22 cellular contexts compared by ENCODE assay signal in genomic region chr16:58665200-58665599, GRCh38.
"Had no signal": no experiment of that assay in that cellular context is flagged by ENCODE, and none has a peak within 500 bp of the region (broad histone marks: within the 10 kb centered on the region; RNA-seq: fewer than 3 reads in every experiment).

No MANE protein-coding gene starts in this region.

- H3K4me3 Mint-ChIP-seq: activated CD4-positive, alpha-beta memory T cell treated with anti-CD3 and anti-CD28 coated beads, Interleukin-2, amount 10 ng/mL, durations not matched to agents 7 days and 5 days; activated CD4-positive, alpha-beta T cell treated with anti-CD3 and anti-CD28 coated beads for 36 hours; activated naive CD8-positive, alpha-beta T cell treated with anti-CD3 and anti-CD28 coated beads, Interleukin-2, amount 10 ng/mL, durations not matched to agents 7 days and 5 days; T-cell had no signal

- H3K36me3 ChIP-seq: SJSA1 had no signal

- H3K27ac Mint-ChIP-seq: activated CD4-positive, alpha-beta memory T cell treated with anti-CD3 and anti-CD28 coated beads, Interleukin-2, amount 10 ng/mL, durations not matched to agents 7 days and 5 days; activated CD4-positive, alpha-beta T cell treated with anti-CD3 and anti-CD28 coated beads for 36 hours; activated naive CD8-positive, alpha-beta T cell treated with anti-CD3 and anti-CD28 coated beads, Interleukin-2, amount 10 ng/mL, durations not matched to agents 7 days and 5 days; T-cell had no signal

- H3K4me1 ChIP-seq: adrenal gland, SJSA1 had no signal

- DNase-seq: activated CD4-positive, alpha-beta memory T cell treated with anti-CD3 and anti-CD28 coated beads, Interleukin-2, amount 10 ng/mL, durations not matched to agents 7 days and 5 days; activated CD4-positive, alpha-beta T cell treated with anti-CD3 and anti-CD28 coated beads for 36 hours; activated CD4-positive, alpha-beta T cell treated with anti-CD3 and anti-CD28 coated beads, Interleukin-2, amount 50 U/mL, for 1 hour; activated CD8-positive, alpha-beta memory T cell treated with anti-CD3 and anti-CD28 coated beads, Interleukin-2, amount 50 U/mL, for 48 hours; activated naive CD4-positive, alpha-beta T cell treated with anti-CD3 and anti-CD28 coated beads, Interleukin-2, amount 50 U/mL, for 16 hours; activated naive CD8-positive, alpha-beta T cell treated with anti-CD3 and anti-CD28 coated beads, Interleukin-2, amount 10 ng/mL, durations not matched to agents 7 days and 5 days; activated T-cell treated with anti-CD3 and anti-CD28 coated beads, Interleukin-2, amount 50 U/mL, for 1 hour; adrenal gland; anterior cingulate cortex; cerebellar nuclear complex; Karpas-422; MM.1S; NCI-H1105; NCI-H1436 treated with DMSO at 0.1 percent for 48 hours; NCI-H187; NCI-H2081; NCI-H510A treated with DMSO at 0.1 percent for 48 hours; PC-3; SHP77; T-cell had no signal

- H3K4me3 ChIP-seq: adrenal gland, SJSA1 had no signal

- H3K36me3 Mint-ChIP-seq: activated naive CD8-positive, alpha-beta T cell treated with anti-CD3 and anti-CD28 coated beads, Interleukin-2, amount 10 ng/mL, durations not matched to agents 7 days and 5 days had no signal

- H3K27ac ChIP-seq: adrenal gland, SJSA1, VCaP had no signal

- ATAC-seq: activated CD4-positive, alpha-beta T cell treated with anti-CD3 and anti-CD28 coated beads for 36 hours; PC-3; T-cell had no signal

- H3K9me3 ChIP-seq: adrenal gland, SJSA1 had no signal

- H3K27me3 ChIP-seq: adrenal gland, SJSA1 had no signal

- H3K9me3 Mint-ChIP-seq: activated CD4-positive, alpha-beta memory T cell treated with anti-CD3 and anti-CD28 coated beads, Interleukin-2, amount 10 ng/mL, durations not matched to agents 7 days and 5 days; activated naive CD8-positive, alpha-beta T cell treated with anti-CD3 and anti-CD28 coated beads, Interleukin-2, amount 10 ng/mL, durations not matched to agents 7 days and 5 days; T-cell had no signal

- H3K27me3 Mint-ChIP-seq: activated CD4-positive, alpha-beta memory T cell treated with anti-CD3 and anti-CD28 coated beads, Interleukin-2, amount 10 ng/mL, durations not matched to agents 7 days and 5 days; T-cell had no signal

- H3K4me1 Mint-ChIP-seq: activated CD4-positive, alpha-beta memory T cell treated with anti-CD3 and anti-CD28 coated beads, Interleukin-2, amount 10 ng/mL, durations not matched to agents 7 days and 5 days; activated CD4-positive, alpha-beta T cell treated with anti-CD3 and anti-CD28 coated beads for 36 hours; activated naive CD8-positive, alpha-beta T cell treated with anti-CD3 and anti-CD28 coated beads, Interleukin-2, amount 10 ng/mL, durations not matched to agents 7 days and 5 days; T-cell had no signal
